1 cellular context compared by ENCODE assay signal in the genomic region with DNA sequence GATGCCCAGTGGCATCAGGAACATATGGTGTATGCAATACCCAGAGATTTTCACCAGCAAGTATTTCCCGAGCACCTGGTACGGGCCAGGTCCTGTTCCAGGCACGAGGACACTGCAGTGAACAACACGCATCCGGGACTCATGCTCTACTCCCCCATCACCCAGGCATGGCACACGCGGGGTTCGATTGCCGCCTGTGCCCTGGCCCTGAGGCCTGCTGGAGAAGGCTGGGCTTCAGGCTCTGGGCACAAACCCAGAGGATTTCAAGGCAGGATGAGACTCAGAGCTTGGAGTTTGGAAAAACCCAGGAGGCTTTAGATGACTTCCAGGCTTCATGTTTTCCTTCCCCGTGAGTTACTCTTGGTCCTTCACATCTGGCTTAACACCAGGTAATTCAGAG.
TF ChIP-seq lines count a peak whose summit lies in the region.

No MANE protein-coding gene starts in this region.

TF ChIP-seq in H1, 55 proteins besides CTCF, POLR2A, EP300 and RAD21 (continued from another document):
- no peak for TF ChIP-seq CBX5 (IDR thresholded peaks at IDR 0.05; ENCODE audit: low read depth, low read length)
- TF ChIP-seq NANOG (IDR thresholded peaks at IDR 0.05; ENCODE audit: insufficient read depth, low read depth, low read length, poor library complexity, severe bottlenecking), result no peak
- no peak for TF ChIP-seq EZH2 (IDR thresholded peaks at IDR 0.05; ENCODE audit: low read depth, low read length, severe bottlenecking)
- TF ChIP-seq HDAC2 (IDR thresholded peaks at IDR 0.05; ENCODE audit: borderline replicate concordance in 1 of 2, low read depth in 2 of 2, low read length in 2 of 2), result no peak
- no peak for TF ChIP-seq KDM4A (IDR thresholded peaks at IDR 0.05; ENCODE audit: low read depth, low read length, severe bottlenecking)
- no peak for TF ChIP-seq BRCA1 (IDR thresholded peaks at IDR 0.05; ENCODE audit: low read depth, low read length)
- no peak for TF ChIP-seq RBBP5 (IDR thresholded peaks at IDR 0.05; ENCODE audit: borderline replicate concordance, low read depth, low read length)
- TF ChIP-seq JUN (IDR thresholded peaks at IDR 0.05; ENCODE audit: low read depth, low read length), result no peak
